31 cellular contexts compared by ENCODE assay signal in genomic region chr6:13929196-13929595, GRCh38. TPM values are rescaled to one million over a fixed set of nuclear protein-coding genes. Genes with fewer than 3 reads are reported as not detected.
"Had no signal": no experiment of that assay in that cellular context is flagged by ENCODE, and none has a peak within 500 bp of the region (broad histone marks: within the 10 kb centered on the region; RNA-seq: fewer than 3 reads in every experiment).

No MANE protein-coding gene starts in this region.

- H3K4me3 ChIP-seq: ascending aorta, cardiac muscle cell had no signal

- FAIRE-seq: bronchial epithelial cell, TTC549 had no signal

- H3K36me3 ChIP-seq: ascending aorta, cardiac muscle cell had no signal

- H3K27ac ChIP-seq: ascending aorta, cardiac muscle cell, VCaP had no signal

- ATAC-seq: activated CD8-positive, alpha-beta memory T cell treated with anti-CD3 and anti-CD28 coated beads, Interleukin-2, amount 10 ng/mL, durations not matched to agents 7 days and 5 days; activated CD8-positive, alpha-beta T cell treated with anti-CD3 and anti-CD28 coated beads, Interleukin-2, amount 10 ng/mL, durations not matched to agents 7 days and 5 days; activated naive CD8-positive, alpha-beta T cell treated with anti-CD3 and anti-CD28 coated beads, Interleukin-2, amount 50 U/mL, for 24 hours had no signal

- DNase-seq: activated B cell treated with CpG ODN at 0.5 μM for 24 hours; activated CD4-positive, alpha-beta memory T cell treated with anti-CD3 and anti-CD28 coated beads for 36 hours; activated CD4-positive, alpha-beta T cell treated with anti-CD3 and anti-CD28 coated beads for 4 hours; activated CD4-positive, alpha-beta T cell treated with anti-CD3 and anti-CD28 coated beads, Interleukin-2, amount 10 ng/mL, durations not matched to agents 24 days and 14 days; activated CD4-positive, alpha-beta T cell treated with anti-CD3 and anti-CD28 coated beads, Interleukin-2, amount 50 U/mL, for 1 hour; activated CD4-positive, alpha-beta T cell treated with anti-CD3 and anti-CD28 coated beads, Interleukin-2, amount 50 U/mL, for 4 hours; activated CD4-positive, CD25-positive, alpha-beta regulatory T cell treated with anti-CD3 and anti-CD28 coated beads, Interleukin-2, amount 50 U/mL, for 72 hours; activated CD8-positive, alpha-beta memory T cell treated with anti-CD3 and anti-CD28 coated beads for 24 hours; activated CD8-positive, alpha-beta memory T cell treated with anti-CD3 and anti-CD28 coated beads, Interleukin-2, amount 10 ng/mL, durations not matched to agents 7 days and 5 days; activated CD8-positive, alpha-beta memory T cell treated with anti-CD3 and anti-CD28 coated beads, Interleukin-2, amount 50 U/mL, for 48 hours; activated CD8-positive, alpha-beta T cell treated with anti-CD3 and anti-CD28 coated beads, Interleukin-2, amount 10 ng/mL, durations not matched to agents 7 days and 5 days; activated effector memory CD4-positive, alpha-beta T cell treated with Interleukin-2 at 50 U/mL for 16 hours; activated gamma-delta T cell; activated naive CD4-positive, alpha-beta T cell treated with anti-CD3 and anti-CD28 coated beads, Interleukin-2, amount 10 ng/mL, durations not matched to agents 7 days and 5 days; activated naive CD4-positive, alpha-beta T cell treated with Interleukin-2 at 50 U/mL for 16 hours; activated naive CD8-positive, alpha-beta T cell treated with anti-CD3 and anti-CD28 coated beads, Interleukin-2, amount 10 ng/mL, durations not matched to agents 7 days and 5 days; activated naive CD8-positive, alpha-beta T cell treated with anti-CD3 and anti-CD28 coated beads, Interleukin-2, amount 50 U/mL, for 24 hours; activated T-cell treated with anti-CD3 and anti-CD28 coated beads, Interleukin-2, amount 50 U/mL, for 24 hours; activated T-cell treated with anti-CD3 and anti-CD28 coated beads, Interleukin-2, amount 50 U/mL, for 48 hours; amygdala; anterior cingulate cortex; caudate nucleus; cerebellar nuclear complex; T-helper 2 cell; T-helper 9 cell had no signal

RNA-seq across cellular contexts. Expression of gene RNF182, which starts 4.4 kb away (rescaled TPM):
- total RNA-seq: activated B cell treated with CpG ODN at 0.5 μM for 24 hours; activated CD4-positive, alpha-beta memory T cell treated with anti-CD3 and anti-CD28 coated beads for 36 hours; activated CD4-positive, alpha-beta T cell treated with anti-CD3 and anti-CD28 coated beads, Interleukin-2, amount 10 ng/mL, durations not matched to agents 24 days and 14 days; activated CD8-positive, alpha-beta memory T cell treated with anti-CD3 and anti-CD28 coated beads, Interleukin-2, amount 10 ng/mL, durations not matched to agents 7 days and 5 days; activated CD8-positive, alpha-beta T cell treated with anti-CD3 and anti-CD28 coated beads, Interleukin-2, amount 10 ng/mL, durations not matched to agents 7 days and 5 days; activated naive CD8-positive, alpha-beta T cell treated with anti-CD3 and anti-CD28 coated beads, Interleukin-2, amount 10 ng/mL, durations not matched to agents 7 days and 5 days; activated T-helper 2 cell treated with anti-CD3 and anti-CD28 coated beads, Interferon-gamma antibody, Interleukin-2, Interleukin-4, amounts not matched to agents 10 μg/mL and 5 μg/mL and 100 μg/mL, durations not matched to agents 14 hours and 24 hours and 36 hours; bronchial epithelial cell had no signal
